In the genomic region with DNA sequence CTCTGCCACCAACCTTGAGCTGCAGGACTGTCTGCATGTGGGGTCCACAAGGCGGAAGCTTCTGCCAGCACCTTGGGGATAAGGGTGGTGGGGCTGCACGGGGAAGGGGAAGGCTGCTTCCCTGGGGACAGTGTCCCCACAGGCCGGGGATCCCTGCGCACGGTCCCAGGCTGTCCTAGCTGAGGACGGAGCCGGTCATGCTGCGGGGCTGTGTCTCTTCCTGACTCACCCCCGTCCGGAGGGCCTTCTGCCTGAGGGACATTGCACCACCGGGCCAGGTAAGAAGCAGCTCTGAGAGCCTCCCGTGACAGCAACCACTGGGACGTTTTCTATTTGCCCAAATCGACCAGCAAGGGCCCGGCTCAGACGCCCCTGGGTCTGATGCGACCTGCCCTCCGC, we compare ENCODE assay signal across 23 cellular contexts. TPM values are rescaled to one million over a fixed set of nuclear protein-coding genes. Genes with fewer than 3 reads are reported as not detected.
DNase-seq lines count a peak whose midpoint lies in the region; ATAC-seq, FAIRE-seq and TF ChIP-seq lines count a peak whose summit lies in the region.
"Had no signal": no experiment of that assay in that cellular context is flagged by ENCODE, and none has a peak within 500 bp of the region (broad histone marks: within the 10 kb centered on the region; RNA-seq: fewer than 3 reads in every experiment).

No MANE protein-coding gene starts in this region.

- intact Hi-C loops in activated CD4-positive, alpha-beta T cell treated with anti-CD3 and anti-CD28 coated beads for 36 hours (cut with DNase I, micrococcal nuclease) = loop anchor here (1.0 to 10.0 kb wide), 6 partner anchors 232 to 423 kb away; a partner anchor contains a TSS
- intact Hi-C loops in GM12878 (cut with micrococcal nuclease; ENCODE audit: unreplicated experiment) = loop anchor here (1.0 kb wide), 1 partner anchor 283 kb away; no protein-coding TSS in a partner anchor
- intact Hi-C loops in A673 (cut with micrococcal nuclease; ENCODE audit: unreplicated experiment) = loop anchor here (2.0 to 5.0 kb wide), 2 partner anchors 232 to 283 kb away; no protein-coding TSS in a partner anchor

- TF ChIP-seq EP300 in Ishikawa (IDR thresholded peaks at IDR 0.05; ENCODE audit: borderline replicate concordance) = no peak
- TF ChIP-seq EP300 in GM12878 (IDR thresholded peaks at IDR 0.05; ENCODE audit: borderline replicate concordance in 1 of 2, control insufficient read depth in 1 of 2, low read depth in 2 of 2, low read length in 2 of 2) = no peak

- H3K27ac ChIP-seq in GM12878 (ENCODE audit: control insufficient read depth, insufficient read depth) (no peak overlapping the region), neuronal stem cell (replicated peaks; ENCODE audit: low read length) (no peak overlapping the region), A673 (ENCODE audit: low read depth, low read length, poor library complexity, severe bottlenecking) (no peak overlapping the region)

- peak overlapping the region; percentile 91 for H3K18ac ChIP-seq in neuronal stem cell (ENCODE audit: low read length)

- no peaks in the 10 kb centered on the region for H3K27me3 Mint-ChIP-seq in activated CD4-positive, alpha-beta T cell treated with anti-CD3 and anti-CD28 coated beads for 36 hours
- no peaks in the 10 kb centered on the region for H3K27me3 Mint-ChIP-seq in activated CD4-positive, alpha-beta T cell treated with anti-CD3 and anti-CD28 coated beads, Interleukin-2, amount 10 ng/mL, durations not matched to agents 7 days and 5 days
- H3K27me3 Mint-ChIP-seq: activated naive CD8-positive, alpha-beta T cell had no signal

- peak overlapping the region; percentile 59 for H3K4ac ChIP-seq in neuronal stem cell (ENCODE audit: low read length)

- no peaks in the 10 kb centered on the region for H3K36me3 ChIP-seq in GM12878 (ENCODE audit: control insufficient read depth in 2 of 2, insufficient read depth in 2 of 2, low read length in 1 of 2)
- peaks cover 0 to 6% of the 10 kb centered on the region in 2 donors for H3K36me3 ChIP-seq in neuronal stem cell (replicated peaks in 1 of 2; ENCODE audit: control insufficient read depth in 2 of 2, insufficient read depth in 2 of 2, low read length in 2 of 2)
- H3K36me3 ChIP-seq in A673 (ENCODE audit: insufficient read depth, low read length, poor library complexity, severe bottlenecking) = no peaks in the 10 kb centered on the region
- H3K36me3 ChIP-seq: BE2C had no signal

- peak overlapping the region; percentile 95 for H2BK15ac ChIP-seq in neuronal stem cell (ENCODE audit: low read length)

- H3K9me3 Mint-ChIP-seq in activated CD4-positive, alpha-beta T cell treated with anti-CD3 and anti-CD28 coated beads for 36 hours (ENCODE audit: low read depth) = no peaks in the 10 kb centered on the region
- no peaks in the 10 kb centered on the region for H3K9me3 Mint-ChIP-seq in activated CD4-positive, alpha-beta T cell treated with anti-CD3 and anti-CD28 coated beads, Interleukin-2, amount 10 ng/mL, durations not matched to agents 7 days and 5 days

- TF ChIP-seq CTCF in GM12878 (IDR thresholded peaks at IDR 0.05 in 2 of 3, conservative IDR thresholded peaks at IDR 0.05 in 1 of 3; ENCODE audit: control insufficient read depth in 2 of 3, extremely low read depth in 1 of 3, insufficient read depth in 1 of 3, low read depth in 3 of 3, low read length in 3 of 3) (no peak), A673 (conservative IDR thresholded peaks at IDR 0.05; ENCODE audit: low read depth, low read length) (no peak)

- no peak for FAIRE-seq in GM12878 (lab: Jason Lieb, UNC)
- FAIRE-seq: A204.1, astrocyte, small intestine, urothelium cell line had no signal

- H4K20me1 ChIP-seq in GM12878 (ENCODE audit: control insufficient read depth, insufficient read depth) = no peaks in the 10 kb centered on the region

- peak overlapping the region; percentile 52 for H2BK12ac ChIP-seq in neuronal stem cell (ENCODE audit: low read length)

- RAD21 ChIA-PET in GM12878 (lab: Charles Lee; ENCODE audit: unreplicated experiment) = interaction anchor here (1.2 to 1.6 kb wide), 3 partner anchors 232 to 417 kb away, joined by 6 to 17 read pairs (median 9); no protein-coding TSS in a partner anchor

- ATAC-seq in activated CD4-positive, alpha-beta T cell treated with anti-CD3 and anti-CD28 coated beads for 36 hours = peak; percentile 19
- peak; percentile 9 for ATAC-seq in GM12878

- H2BK120ac ChIP-seq in neuronal stem cell (ENCODE audit: low read depth, low read length) = no peak overlapping the region

- in situ Hi-C loops in GM12878 (cut with MboI) = no loop called here

- H2AFZ ChIP-seq in GM12878 (ENCODE audit: control insufficient read depth, low read depth, low read length) (no peak overlapping the region), neuronal stem cell (ENCODE audit: low read length) (peak overlapping the region; percentile 56)

- H3K23ac ChIP-seq in neuronal stem cell (ENCODE audit: low read depth, low read length, poor library complexity) = peak overlapping the region; percentile 83

- H3K27me3 ChIP-seq in GM12878 (replicated peaks in 1 of 2; ENCODE audit: control insufficient read depth in 2 of 2, insufficient read depth in 2 of 2, low read length in 1 of 2) (no peaks in the 10 kb centered on the region; a peak in 1 of 4 replicates), neuronal stem cell (ENCODE audit: control insufficient read depth in 3 of 3, insufficient read depth in 3 of 3, low read depth in 1 of 3, low read length in 3 of 3) (no peaks in the 10 kb centered on the region), A673 (replicated peaks; ENCODE audit: insufficient read depth, low read depth, low read length, poor library complexity) (no peaks in the 10 kb centered on the region)

- H3K4me3 ChIP-seq in GM12878 (no peak overlapping the region), neuronal stem cell (ENCODE audit: low read length in 2 of 2) (no peak overlapping the region), A673 (ENCODE audit: low read depth, low read length, poor library complexity, severe bottlenecking) (no peak overlapping the region)

- peak overlapping the region; percentile 61 for H2BK5ac ChIP-seq in neuronal stem cell (ENCODE audit: low read length)

- no peak overlapping the region for H3K9ac ChIP-seq in GM12878 (ENCODE audit: control insufficient read depth, insufficient read depth, low read length)
- H3K9ac ChIP-seq in neuronal stem cell (ENCODE audit: low read depth, low read length, poor library complexity) = peak overlapping the region; percentile 56

- no peak overlapping the region for H3K14ac ChIP-seq in neuronal stem cell (ENCODE audit: low read length)

- no peak overlapping the region for H3K4me3 Mint-ChIP-seq in activated CD4-positive, alpha-beta T cell treated with anti-CD3 and anti-CD28 coated beads for 36 hours
- H3K4me3 Mint-ChIP-seq in activated CD4-positive, alpha-beta T cell treated with anti-CD3 and anti-CD28 coated beads, Interleukin-2, amount 10 ng/mL, durations not matched to agents 7 days and 5 days = no peak overlapping the region

- no peak for DNase-seq in activated CD4-positive, alpha-beta T cell treated with anti-CD3 and anti-CD28 coated beads for 36 hours
- DNase-seq in activated CD4-positive, alpha-beta T cell treated with anti-CD3 and anti-CD28 coated beads, Interleukin-2, amount 10 ng/mL, durations not matched to agents 7 days and 5 days = no peak
- DNase-seq in GM12878 (ENCODE audit: low read depth, low spot score) (no peak), neuronal stem cell (ENCODE audit: low spot score) (no peak), NCI-H774 (lab: John Stamatoyannopoulos, UW) (no peak), A673 (ENCODE audit: low spot score) (no peak)
- no peak for DNase-seq in stimulated activated CD8-positive, alpha-beta memory T cell treated with anti-CD3 and anti-CD28 coated beads, Interleukin-4, amount 100 ng/mL, for 48 hours
- DNase-seq: mesenchymal stem cell, MV-4-11, occipital lobe had no signal

- SMC1A ChIA-PET in GM12878 (lab: Charles Lee; ENCODE audit: uncharacterized antibody, unreplicated experiment) = interaction anchor here (1.3 to 2.6 kb wide), 4 partner anchors 233 to 617 kb away, joined by 3 to 12 read pairs (median 8); no protein-coding TSS in a partner anchor

- CTCF ChIA-PET in activated CD4-positive, alpha-beta T cell treated with anti-CD3 and anti-CD28 coated beads for 36 hours (lab: Charles Lee) = interaction anchor here (0.7 to 4.0 kb wide), 9 partner anchors 221 to 290 kb away, joined by 3 to 26 read pairs (median 4); no protein-coding TSS in a partner anchor
- CTCF ChIA-PET in activated CD4-positive, alpha-beta T cell treated with anti-CD3 and anti-CD28 coated beads, Interleukin-2, amount 10 ng/mL, durations not matched to agents 7 days and 5 days (lab: Charles Lee) = interaction anchor here (0.6 to 2.1 kb wide), 16 partner anchors 9 to 616 kb away, joined by 3 to 13 read pairs (median 4); no protein-coding TSS in a partner anchor
- CTCF ChIA-PET in GM12878 (lab: Yijun Ruan, JAX) = interaction anchor here (0.7 to 3.1 kb wide), 9 partner anchors 9 to 891 kb away, joined by 3 to 37 read pairs (median 5); a partner anchor contains a TSS
- CTCF ChIA-PET in A673 (lab: Charles Lee) = interaction anchor here (1.5 to 2.3 kb wide), 2 partner anchors 232 to 283 kb away, joined by 12 to 13 read pairs; no protein-coding TSS in a partner anchor

- H3K4me2 ChIP-seq in GM12878 (ENCODE audit: control insufficient read depth, insufficient read depth) (peak overlapping the region; percentile 79), neuronal stem cell (ENCODE audit: insufficient read depth, low read length, poor library complexity, severe bottlenecking) (no peak overlapping the region)

- H4K91ac ChIP-seq in neuronal stem cell (ENCODE audit: low read depth, low read length, poor library complexity) = no peak overlapping the region

- 43% methylated on average over 17 of the region's 18 CpGs for WGBS in GM12878 (ENCODE audit: insufficient coverage, insufficient replicate concordance, low lambda C conversion rate, missing lambda C conversion rate)
- WGBS in neuronal stem cell (ENCODE audit: extremely low coverage in 2 of 2, insufficient read length in 2 of 2, insufficient replicate concordance in 1 of 2), 2 donors = no CpG with 5 or more reads among the region's 18 CpGs

- TF ChIP-seq RAD21 in Ishikawa (IDR thresholded peaks at IDR 0.05; ENCODE audit: low read depth) (no peak), GM12878 (IDR thresholded peaks at IDR 0.05; ENCODE audit: insufficient read depth, low read depth, low read length) (no peak)

- no peaks in the 10 kb centered on the region for H3K9me3 ChIP-seq in GM12878 (replicated peaks; ENCODE audit: control insufficient read depth, insufficient read depth, low read length)
- H3K9me3 ChIP-seq in neuronal stem cell (replicated peaks in 1 of 2; ENCODE audit: control insufficient read depth in 2 of 2, insufficient read depth in 1 of 2, low read depth in 1 of 2, low read length in 2 of 2) = peaks cover 0 to 3% of the 10 kb centered on the region in 2 donors
- no peaks in the 10 kb centered on the region for H3K9me3 ChIP-seq in A673 (ENCODE audit: low read depth, low read length, poor library complexity, severe bottlenecking)
- H3K9me3 ChIP-seq: BE2C had no signal

- POLR2A ChIA-PET in activated CD4-positive, alpha-beta T cell treated with anti-CD3 and anti-CD28 coated beads for 36 hours (lab: Charles Lee) = no interaction called here
- POLR2A ChIA-PET in activated CD4-positive, alpha-beta T cell treated with anti-CD3 and anti-CD28 coated beads, Interleukin-2, amount 10 ng/mL, durations not matched to agents 7 days and 5 days (lab: Charles Lee) = no interaction called here
- POLR2A ChIA-PET in GM12878 (lab: Charles Lee) (no interaction called here), A673 (lab: Charles Lee; ENCODE audit: low non-redundant PET) (interaction anchor here (0.8 kb wide), 1 partner anchor 421 kb away, joined by 4 read pairs; no protein-coding TSS in a partner anchor)

- H2AK5ac ChIP-seq in neuronal stem cell (ENCODE audit: low read depth, low read length) = peak overlapping the region; percentile 78

- H3K4me1 ChIP-seq in GM12878 (ENCODE audit: control insufficient read depth, insufficient read depth, low read length) (no peaks in the 10 kb centered on the region), neuronal stem cell (ENCODE audit: control insufficient read depth in 2 of 2, insufficient read depth in 1 of 2, low read depth in 1 of 2, low read length in 2 of 2) (peaks cover 4 to 14% of the 10 kb centered on the region in 2 donors), A673 (ENCODE audit: insufficient read depth, low read length, poor library complexity, severe bottlenecking) (no peaks in the 10 kb centered on the region)
- H3K4me1 ChIP-seq: BE2C had no signal

- H3K4me1 Mint-ChIP-seq in activated CD4-positive, alpha-beta T cell treated with anti-CD3 and anti-CD28 coated beads for 36 hours = no peaks in the 10 kb centered on the region
- no peaks in the 10 kb centered on the region for H3K4me1 Mint-ChIP-seq in activated CD4-positive, alpha-beta T cell treated with anti-CD3 and anti-CD28 coated beads, Interleukin-2, amount 10 ng/mL, durations not matched to agents 7 days and 5 days

- no TSS peak for BruUV-seq in GM12878 (replicated peaks; lab: Mats Ljungman, UMichigan)
- no TSS peak for BruUV-seq in A673 (replicated peaks; lab: Mats Ljungman, UMichigan)

- no peaks in the 10 kb centered on the region for H3K36me3 Mint-ChIP-seq in activated CD4-positive, alpha-beta T cell treated with anti-CD3 and anti-CD28 coated beads for 36 hours (ENCODE audit: low read depth)
- no peaks in the 10 kb centered on the region for H3K36me3 Mint-ChIP-seq in activated CD4-positive, alpha-beta T cell treated with anti-CD3 and anti-CD28 coated beads, Interleukin-2, amount 10 ng/mL, durations not matched to agents 7 days and 5 days (ENCODE audit: low read depth)
- H3K36me3 Mint-ChIP-seq: activated naive CD8-positive, alpha-beta T cell had no signal

- H3K79me2 ChIP-seq in GM12878 (ENCODE audit: control insufficient read depth, insufficient read depth, low read length) = no peaks in the 10 kb centered on the region

- H3K79me1 ChIP-seq in neuronal stem cell (ENCODE audit: low read depth, low read length) = peaks cover 6% of the 10 kb centered on the region

- no peak for TF ChIP-seq POLR2A in GM12878 (IDR thresholded peaks at IDR 0.05; ENCODE audit: low read depth, low read length)

- peak overlapping the region; percentile 30 for H4K8ac ChIP-seq in neuronal stem cell (ENCODE audit: low read depth, low read length)

- H3K27ac Mint-ChIP-seq in activated CD4-positive, alpha-beta T cell treated with anti-CD3 and anti-CD28 coated beads for 36 hours = no peak overlapping the region
- no peak overlapping the region for H3K27ac Mint-ChIP-seq in activated CD4-positive, alpha-beta T cell treated with anti-CD3 and anti-CD28 coated beads, Interleukin-2, amount 10 ng/mL, durations not matched to agents 7 days and 5 days
- H3K27ac Mint-ChIP-seq: activated naive CD8-positive, alpha-beta T cell had no signal

RNA-seq across cellular contexts. Expression of a gene that starts 29.9 kb away (rescaled TPM):
- total RNA-seq in activated CD4-positive, alpha-beta T cell treated with anti-CD3 and anti-CD28 coated beads for 36 hours = not detected
- total RNA-seq in activated CD4-positive, alpha-beta T cell treated with anti-CD3 and anti-CD28 coated beads, Interleukin-2, amount 10 ng/mL, durations not matched to agents 7 days and 5 days = not detected
- total RNA-seq in GM12878 (2013; cell fraction: nucleolus; rRNA removed) = not detected in 2 replicates
- total RNA-seq in GM12878 (2014; rRNA removed) = not detected in 2 replicates
- total RNA-seq in GM12878 (2014; rRNA removed; fragmentation: Illumina TruSeq; extraction: Trizol) = not detected in 2 replicates
- total RNA-seq in GM12878 (2021) = not detected in 2 replicates
- polyA plus RNA-seq in GM12878 (2011; ENCODE audit: low read depth) = not detected
- polyA plus RNA-seq in GM12878 (2011; rRNA removed) = not detected in 2 replicates
- polyA plus RNA-seq in GM12878 (2011; cell fraction: cytosol; rRNA removed) = not detected in 2 replicates
- not detected in 2 replicates for polyA plus RNA-seq in GM12878 (2011; cell fraction: nucleus; rRNA removed)
- not detected in 2 replicates for polyA plus RNA-seq in GM12878 (2012)
- polyA plus RNA-seq in GM12878 (2014; fragmentation: Illumina TruSeq; extraction: Trizol) = not detected in 2 replicates
- polyA plus RNA-seq in GM12878 (2014; fragmentation: Nextera tagmentation; extraction: Ambion mirVana) = not detected
- polyA plus RNA-seq in GM12878 (2014; rRNA removed) = not detected in 2 replicates
- not detected for polyA plus RNA-seq in GM12878 (2016; fragmentation: Nextera tagmentation; extraction: Ambion mirVana)
- not detected in 2 replicates for polyA minus RNA-seq in GM12878 (2011; rRNA and poly(A)+ RNA removed)
- not detected in 2 replicates for polyA minus RNA-seq in GM12878 (2011; cell fraction: cytosol; rRNA and poly(A)+ RNA removed)
- polyA minus RNA-seq in GM12878 (2011; cell fraction: nucleus; rRNA and poly(A)+ RNA removed) = not detected in 2 replicates
- not detected for polyA plus RNA-seq in neuronal stem cell (2013, experiment 1 of 2)
- polyA plus RNA-seq in neuronal stem cell (2013, experiment 2 of 2) = not detected
- total RNA-seq in A673 (2021) = 0.28 and 0.47 TPM in 2 replicates
- total RNA-seq: astrocyte; dermis blood vessel endothelial cell; endothelial cell of umbilical vein; myocyte; occipital lobe; RPMI7951; T-helper 2 cell treated with Interferon-gamma antibody and Interleukin-4, amounts not matched to agents 100 ng/mL and 5 ng/mL, for 36 hours; temporal lobe had no signal
- polyA plus RNA-seq: endothelial cell of umbilical vein, small intestine had no signal

RNA-seq across cellular contexts. Expression of a gene that starts 41.2 kb away (rescaled TPM):
- not detected for total RNA-seq in activated CD4-positive, alpha-beta T cell treated with anti-CD3 and anti-CD28 coated beads for 36 hours
- total RNA-seq in activated CD4-positive, alpha-beta T cell treated with anti-CD3 and anti-CD28 coated beads, Interleukin-2, amount 10 ng/mL, durations not matched to agents 7 days and 5 days = not detected
- total RNA-seq in GM12878 (2013; cell fraction: nucleolus; rRNA removed) = not detected in 2 replicates
- total RNA-seq in GM12878 (2014; rRNA removed) = not detected in 2 replicates
- total RNA-seq in GM12878 (2014; rRNA removed; fragmentation: Illumina TruSeq; extraction: Trizol) = not detected in 2 replicates
- not detected in 2 replicates for total RNA-seq in GM12878 (2021)
- not detected for polyA plus RNA-seq in GM12878 (2011; ENCODE audit: low read depth)
- not detected in 2 replicates for polyA plus RNA-seq in GM12878 (2011; rRNA removed)
- polyA plus RNA-seq in GM12878 (2011; cell fraction: cytosol; rRNA removed) = not detected in 2 replicates
- polyA plus RNA-seq in GM12878 (2011; cell fraction: nucleus; rRNA removed) = not detected in 2 replicates
- not detected in 2 replicates for polyA plus RNA-seq in GM12878 (2012)
- not detected in 2 replicates for polyA plus RNA-seq in GM12878 (2014; fragmentation: Illumina TruSeq; extraction: Trizol)
- polyA plus RNA-seq in GM12878 (2014; fragmentation: Nextera tagmentation; extraction: Ambion mirVana) = not detected
- not detected in 2 replicates for polyA plus RNA-seq in GM12878 (2014; rRNA removed)
- not detected for polyA plus RNA-seq in GM12878 (2016; fragmentation: Nextera tagmentation; extraction: Ambion mirVana)
- polyA minus RNA-seq in GM12878 (2011; rRNA and poly(A)+ RNA removed) = not detected in 2 replicates
- not detected in 2 replicates for polyA minus RNA-seq in GM12878 (2011; cell fraction: cytosol; rRNA and poly(A)+ RNA removed)
- not detected in 2 replicates for polyA minus RNA-seq in GM12878 (2011; cell fraction: nucleus; rRNA and poly(A)+ RNA removed)
- not detected for polyA plus RNA-seq in neuronal stem cell (2013, experiment 1 of 2)
- not detected for polyA plus RNA-seq in neuronal stem cell (2013, experiment 2 of 2)
- 0.26 and 0.69 TPM in 2 replicates for total RNA-seq in A673 (2021)
- total RNA-seq: astrocyte; dermis blood vessel endothelial cell; endothelial cell of umbilical vein; myocyte; occipital lobe; RPMI7951; T-helper 2 cell treated with Interferon-gamma antibody and Interleukin-4, amounts not matched to agents 100 ng/mL and 5 ng/mL, for 36 hours; temporal lobe had no signal
- polyA plus RNA-seq: endothelial cell of umbilical vein, small intestine had no signal

RNA-seq across cellular contexts. Expression of a gene that starts 48.5 kb away (rescaled TPM):
- not detected for total RNA-seq in activated CD4-positive, alpha-beta T cell treated with anti-CD3 and anti-CD28 coated beads for 36 hours
- not detected for total RNA-seq in activated CD4-positive, alpha-beta T cell treated with anti-CD3 and anti-CD28 coated beads, Interleukin-2, amount 10 ng/mL, durations not matched to agents 7 days and 5 days
- not detected in 2 replicates for total RNA-seq in GM12878 (2013; cell fraction: nucleolus; rRNA removed)
- total RNA-seq in GM12878 (2014; rRNA removed) = not detected in 2 replicates
- total RNA-seq in GM12878 (2014; rRNA removed; fragmentation: Illumina TruSeq; extraction: Trizol) = not detected in 2 replicates
- not detected in 2 replicates for total RNA-seq in GM12878 (2021)
- polyA plus RNA-seq in GM12878 (2011; ENCODE audit: low read depth) = not detected
- polyA plus RNA-seq in GM12878 (2011; rRNA removed) = not detected in 2 replicates
- polyA plus RNA-seq in GM12878 (2011; cell fraction: cytosol; rRNA removed) = not detected in 2 replicates
- polyA plus RNA-seq in GM12878 (2011; cell fraction: nucleus; rRNA removed) = not detected in 2 replicates
- not detected in 2 replicates for polyA plus RNA-seq in GM12878 (2012)
- polyA plus RNA-seq in GM12878 (2014; fragmentation: Illumina TruSeq; extraction: Trizol) = not detected in 2 replicates
- polyA plus RNA-seq in GM12878 (2014; fragmentation: Nextera tagmentation; extraction: Ambion mirVana) = not detected
- polyA plus RNA-seq in GM12878 (2014; rRNA removed) = not detected in 2 replicates
- not detected for polyA plus RNA-seq in GM12878 (2016; fragmentation: Nextera tagmentation; extraction: Ambion mirVana)
- polyA minus RNA-seq in GM12878 (2011; rRNA and poly(A)+ RNA removed) = not detected in 2 replicates
- not detected in 2 replicates for polyA minus RNA-seq in GM12878 (2011; cell fraction: cytosol; rRNA and poly(A)+ RNA removed)
- polyA minus RNA-seq in GM12878 (2011; cell fraction: nucleus; rRNA and poly(A)+ RNA removed) = not detected in 2 replicates
- not detected for polyA plus RNA-seq in neuronal stem cell (2013, experiment 1 of 2)
- not detected for polyA plus RNA-seq in neuronal stem cell (2013, experiment 2 of 2)
- total RNA-seq in A673 (2021) = 0.62 TPM in 1 of 2 replicates, not detected in the other
- total RNA-seq: astrocyte; dermis blood vessel endothelial cell; endothelial cell of umbilical vein; myocyte; occipital lobe; RPMI7951; T-helper 2 cell treated with Interferon-gamma antibody and Interleukin-4, amounts not matched to agents 100 ng/mL and 5 ng/mL, for 36 hours; temporal lobe had no signal
- polyA plus RNA-seq: endothelial cell of umbilical vein, small intestine had no signal

RNA-seq across cellular contexts. Expression of a gene that starts 54.8 kb away (rescaled TPM):
- 1 to 10 TPM; 2.7 to 2.9 TPM for total RNA-seq in activated CD4-positive, alpha-beta T cell treated with anti-CD3 and anti-CD28 coated beads for 36 hours
- 1 to 10 TPM; 5.0 to 5.1 TPM for total RNA-seq in activated CD4-positive, alpha-beta T cell treated with anti-CD3 and anti-CD28 coated beads, Interleukin-2, amount 10 ng/mL, durations not matched to agents 7 days and 5 days
- total RNA-seq in GM12878 (2013; cell fraction: nucleolus; rRNA removed) = not detected in 2 replicates
- total RNA-seq in GM12878 (2014; rRNA removed) (0.06 and 0.11 TPM in 2 replicates), GM12878 (2014; rRNA removed; fragmentation: Illumina TruSeq; extraction: Trizol) (0.04 and 0.05 TPM in 2 replicates), GM12878 (2021) (0.21 and 0.31 TPM in 2 replicates), A673 (2021) (1.5 and 3.1 TPM in 2 replicates)
- 0.12 TPM for polyA plus RNA-seq in GM12878 (2011; ENCODE audit: low read depth)
- polyA plus RNA-seq in GM12878 (2011; rRNA removed) (not detected in 2 replicates), GM12878 (2014; fragmentation: Illumina TruSeq; extraction: Trizol) (0.08 and 0.12 TPM in 2 replicates), GM12878 (2014; fragmentation: Nextera tagmentation; extraction: Ambion mirVana) (under 1 TPM; 0.02 to 0.03 TPM), GM12878 (2014; rRNA removed) (0.12 and 0.13 TPM in 2 replicates), GM12878 (2016; fragmentation: Nextera tagmentation; extraction: Ambion mirVana) (under 1 TPM; 0.09 to 0.15 TPM)
- not detected in 2 replicates for polyA plus RNA-seq in GM12878 (2011; cell fraction: cytosol; rRNA removed)
- not detected in 2 replicates for polyA plus RNA-seq in GM12878 (2011; cell fraction: nucleus; rRNA removed)
- polyA plus RNA-seq in GM12878 (2012) = 0.35 and 0.37 TPM in 2 replicates
- not detected in 2 replicates for polyA minus RNA-seq in GM12878 (2011; rRNA and poly(A)+ RNA removed)
- not detected in 2 replicates for polyA minus RNA-seq in GM12878 (2011; cell fraction: cytosol; rRNA and poly(A)+ RNA removed)
- not detected in 2 replicates for polyA minus RNA-seq in GM12878 (2011; cell fraction: nucleus; rRNA and poly(A)+ RNA removed)
- 4.0 TPM for polyA plus RNA-seq in neuronal stem cell (2013, experiment 1 of 2)
- polyA plus RNA-seq in neuronal stem cell (2013, experiment 2 of 2) = 3.9 TPM
- total RNA-seq: myocyte had no signal
